Comparison of ENCODE assay signal across 8 cellular contexts in genomic region chr22:20866716-20867115, GRCh38. TPM values are rescaled to one million over a fixed set of nuclear protein-coding genes. Genes with fewer than 3 reads are reported as not detected.
DNase-seq lines count a peak whose midpoint lies in the region; ATAC-seq and TF ChIP-seq lines count a peak whose summit lies in the region.
"Had no signal": no experiment of that assay in that cellular context is flagged by ENCODE, and none has a peak within 500 bp of the region (broad histone marks: within the 10 kb centered on the region; RNA-seq: fewer than 3 reads in every experiment).

No MANE protein-coding gene starts in this region.

- DNase-seq in heart right ventricle (no peak), Right ventricle myocardium superior (no peak), lower lobe of right lung (no peak), upper lobe of right lung (no peak), neuronal stem cell (ENCODE audit: low spot score) (no peak), occipital lobe (lab: John Stamatoyannopoulos, UW) (no peak)
- DNase-seq: effector memory CD4-positive, alpha-beta T cell; NCI-H1092 treated with DMSO at 0.1 percent for 48 hours had no signal

- H3K4me1 ChIP-seq in heart right ventricle, result peaks cover 21 to 68% (median 35%) of the 10 kb centered on the region in 9 donors
- peaks cover 56% of the 10 kb centered on the region for H3K4me1 ChIP-seq in lower lobe of right lung
- H3K4me1 ChIP-seq in upper lobe of right lung, result peaks cover 51% of the 10 kb centered on the region
- peaks cover 0 to 11% of the 10 kb centered on the region in 2 donors for H3K4me1 ChIP-seq in neuronal stem cell (ENCODE audit: control insufficient read depth in 2 of 2, insufficient read depth in 1 of 2, low read depth in 1 of 2, low read length in 2 of 2)

- no peak overlapping the region for H4K91ac ChIP-seq in neuronal stem cell (ENCODE audit: low read depth, low read length, poor library complexity)

- peaks cover 0 to 51% (median 10%) of the 10 kb centered on the region in 9 donors for H3K36me3 ChIP-seq in heart right ventricle
- H3K36me3 ChIP-seq in lower lobe of right lung, result peaks cover 29% of the 10 kb centered on the region
- H3K36me3 ChIP-seq in upper lobe of right lung, result peaks cover 34% of the 10 kb centered on the region
- peaks cover 2 to 33% of the 10 kb centered on the region in 2 donors for H3K36me3 ChIP-seq in neuronal stem cell (replicated peaks in 1 of 2; ENCODE audit: control insufficient read depth in 2 of 2, insufficient read depth in 2 of 2, low read length in 2 of 2)

- H3K27ac ChIP-seq in heart right ventricle (peak overlapping the region; percentile 74 to 94 (median 81)), lower lobe of right lung (peak overlapping the region; percentile 77), upper lobe of right lung (peak overlapping the region; percentile 80), neuronal stem cell (replicated peaks; ENCODE audit: low read length) (no peak overlapping the region)

- H2AK5ac ChIP-seq in neuronal stem cell (ENCODE audit: low read depth, low read length), result no peak overlapping the region

- no peak for TF ChIP-seq CTCF in heart right ventricle (IDR thresholded peaks at IDR 0.05)
- no peak for TF ChIP-seq CTCF in lower lobe of right lung (IDR thresholded peaks at IDR 0.05)
- TF ChIP-seq CTCF in upper lobe of right lung (IDR thresholded peaks at IDR 0.05), result no peak

- H3K27me3 ChIP-seq in heart right ventricle (no peaks in the 10 kb centered on the region), lower lobe of right lung (ENCODE audit: low read depth) (no peaks in the 10 kb centered on the region), upper lobe of right lung (no peaks in the 10 kb centered on the region), neuronal stem cell (ENCODE audit: control insufficient read depth in 3 of 3, insufficient read depth in 3 of 3, low read depth in 1 of 3, low read length in 3 of 3) (no peaks in the 10 kb centered on the region)

- no peak overlapping the region for H3K4me2 ChIP-seq in neuronal stem cell (ENCODE audit: insufficient read depth, low read length, poor library complexity, severe bottlenecking)

- H2BK15ac ChIP-seq in neuronal stem cell (ENCODE audit: low read length), result no peak overlapping the region

- H3K9me3 ChIP-seq in heart right ventricle (no peaks in the 10 kb centered on the region), lower lobe of right lung (no peaks in the 10 kb centered on the region), upper lobe of right lung (no peaks in the 10 kb centered on the region), neuronal stem cell (replicated peaks in 1 of 2; ENCODE audit: control insufficient read depth in 2 of 2, insufficient read depth in 1 of 2, low read depth in 1 of 2, low read length in 2 of 2) (no peaks in the 10 kb centered on the region)

- H2BK12ac ChIP-seq in neuronal stem cell (ENCODE audit: low read length), result no peak overlapping the region

- H3K4me3 ChIP-seq in heart right ventricle, result peak overlapping the region in 5 of 10 donors; percentile 2 to 34 (median 26)
- H3K4me3 ChIP-seq in lower lobe of right lung, result no peak overlapping the region
- H3K4me3 ChIP-seq in upper lobe of right lung, result no peak overlapping the region
- H3K4me3 ChIP-seq in neuronal stem cell (ENCODE audit: low read length in 2 of 2), result no peak overlapping the region

- intact Hi-C loops in heart right ventricle (cut with DNase I), result loop anchor here in 2 of 10 donors (10.0 kb wide), 1 partner anchor 48 kb away; the partner anchor contains the start of gene CRKL (in 2 of the 2)
- intact Hi-C loops in Right ventricle myocardium superior (cut with DNase I), result no loop called here
- intact Hi-C loops in lower lobe of right lung (cut with DNase I), result no loop called here
- intact Hi-C loops in upper lobe of right lung (cut with DNase I), result no loop called here

- no peak overlapping the region for H3K23ac ChIP-seq in neuronal stem cell (ENCODE audit: low read depth, low read length, poor library complexity)

- H2BK5ac ChIP-seq in neuronal stem cell (ENCODE audit: low read length), result no peak overlapping the region

- no peak overlapping the region for H3K18ac ChIP-seq in neuronal stem cell (ENCODE audit: low read length)

- H4K8ac ChIP-seq in neuronal stem cell (ENCODE audit: low read depth, low read length), result no peak overlapping the region

- H3K79me1 ChIP-seq in neuronal stem cell (ENCODE audit: low read depth, low read length), result no peaks in the 10 kb centered on the region

- no peak overlapping the region for H3K9ac ChIP-seq in neuronal stem cell (ENCODE audit: low read depth, low read length, poor library complexity)

- no peak overlapping the region for H2BK120ac ChIP-seq in neuronal stem cell (ENCODE audit: low read depth, low read length)

- WGBS in heart right ventricle, 2 donors, result 71 to 82% methylated on average over 4 of the region's 4 CpGs
- WGBS in neuronal stem cell (ENCODE audit: extremely low coverage in 2 of 2, insufficient read length in 2 of 2, insufficient replicate concordance in 1 of 2), 2 donors, result no CpG with 5 or more reads among the region's 4 CpGs

- H3K4ac ChIP-seq in neuronal stem cell (ENCODE audit: low read length), result no peak overlapping the region

- H3K14ac ChIP-seq in neuronal stem cell (ENCODE audit: low read length), result no peak overlapping the region

- ATAC-seq in heart right ventricle (no peak), Right ventricle myocardium superior (ENCODE audit: poor library complexity) (no peak), lower lobe of right lung (no peak), upper lobe of right lung (no peak)

- H2AFZ ChIP-seq in neuronal stem cell (ENCODE audit: low read length), result no peak overlapping the region

RNA-seq across cellular contexts. Expression of gene SNAP29, which starts 7.9 kb away (rescaled TPM):
- total RNA-seq in heart right ventricle (10 to 100 TPM; 20.6 to 43.6 (median 26.8) TPM), Right ventricle myocardium superior (22.3 TPM), lower lobe of right lung (22.5 TPM), upper lobe of right lung (24.3 TPM), occipital lobe (6.1 TPM)
- 10 to 100 TPM in 1 of 2 donors, 1 to 10 TPM in 1; 9.9 to 22.2 TPM for polyA plus RNA-seq in heart right ventricle
- polyA plus RNA-seq in neuronal stem cell (2013, experiment 1 of 2), result 25.2 TPM
- polyA plus RNA-seq in neuronal stem cell (2013, experiment 2 of 2), result 23.6 TPM

RNA-seq across cellular contexts. Expression of gene PI4KA, which starts 8.1 kb away (rescaled TPM):
- total RNA-seq in heart right ventricle (10 to 100 TPM; 34.8 to 55.2 (median 40.8) TPM), Right ventricle myocardium superior (38.4 TPM), lower lobe of right lung (109 TPM), upper lobe of right lung (113 TPM), occipital lobe (41.6 TPM)
- 10 to 100 TPM; 32.3 to 39.3 TPM for polyA plus RNA-seq in heart right ventricle
- 20.2 TPM for polyA plus RNA-seq in neuronal stem cell (2013, experiment 1 of 2)
- polyA plus RNA-seq in neuronal stem cell (2013, experiment 2 of 2), result 20.8 TPM

RNA-seq across cellular contexts. Expression of gene CRKL, which starts 50.5 kb away (rescaled TPM):
- total RNA-seq in heart right ventricle (10 to 100 TPM; 43.3 to 76.9 (median 56.5) TPM), Right ventricle myocardium superior (50.1 TPM), lower lobe of right lung (53.5 TPM), upper lobe of right lung (60.8 TPM), occipital lobe (58.3 TPM)
- 10 to 100 TPM; 19.2 to 33.7 TPM for polyA plus RNA-seq in heart right ventricle
- 72.3 TPM for polyA plus RNA-seq in neuronal stem cell (2013, experiment 1 of 2)
- polyA plus RNA-seq in neuronal stem cell (2013, experiment 2 of 2), result 74.4 TPM
